ENCODE assay signal across 8 cellular contexts in the genomic region with DNA sequence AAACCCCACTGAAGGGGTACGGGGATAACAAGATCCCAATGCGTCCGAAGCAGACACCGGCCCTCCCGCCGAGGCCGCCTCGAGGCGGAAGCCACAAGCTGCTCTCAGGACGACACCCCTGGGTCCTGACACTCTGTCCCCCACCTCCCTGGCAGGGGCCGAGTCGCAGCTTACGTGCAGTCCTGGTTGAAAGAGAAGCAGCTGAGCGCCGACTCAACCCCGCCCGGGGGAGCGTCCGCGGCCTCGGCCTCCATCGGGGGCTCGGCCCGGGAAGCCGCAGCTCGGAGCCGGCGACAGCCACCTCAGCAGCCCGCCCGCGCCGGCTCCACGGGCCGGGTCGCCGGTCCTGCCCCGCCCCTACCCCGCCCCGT. TPM values are rescaled to one million over a fixed set of nuclear protein-coding genes. Genes with fewer than 3 reads are reported as not detected.
A peak's percentile ranks its signal among the peaks of the same experiment; 100 is the strongest.
DNase-seq lines count a peak whose midpoint lies in the region; ATAC-seq and TF ChIP-seq lines count a peak whose summit lies in the region.

Gene WIPI1 (minus strand): TSS at position 329 of the 371 bp plus-strand sequence. CDS start 75 bp downstream, at position 254.

- H3K36me3 ChIP-seq in fibroblast of lung (ENCODE audit: control insufficient read depth, insufficient read depth, low read length) = peaks cover 3% of the 10 kb centered on the region
- H3K36me3 ChIP-seq in neutrophil = peaks cover 4% of the 10 kb centered on the region

- no peak for DNase-seq in AG04450 (ENCODE audit: low read depth, low spot score)
- DNase-seq in T-cell = peak in 3 of 34 experiments; percentile 18 to 30 (median 21)
- DNase-seq in fibroblast of lung (ENCODE audit: low read depth in 2 of 2) = no peak
- DNase-seq in NCI-H2029 (lab: John Stamatoyannopoulos, UW) = no peak
- DNase-seq in NCI-H2081 treated with DMSO at 0.1 percent for 48 hours (lab: John Stamatoyannopoulos, UW) = no peak

- H3K4me1 Mint-ChIP-seq in T-cell = peaks cover 50 to 60% (median 57%) of the 10 kb centered on the region in 3 donors

- no peaks in the 10 kb centered on the region for H4K20me1 ChIP-seq in fibroblast of lung (ENCODE audit: control insufficient read depth, extremely low read depth, insufficient read depth, low read length)

- peak within 1 kb of the TSS; percentile 77 to 84 (median 80) for H3K4me3 Mint-ChIP-seq in T-cell

- H3K27ac Mint-ChIP-seq in T-cell = peak within 1 kb of the TSS; percentile 78 to 87

- H3K4me3 ChIP-seq in AG04450 (ENCODE audit: low read depth, low read length) (peak within 1 kb of the TSS; percentile 88), fibroblast of lung (replicated peaks in 1 of 4; ENCODE audit: control extremely low read depth in 1 of 4, insufficient read depth in 1 of 4, low read depth in 3 of 4, low read length in 4 of 4) (peak within 1 kb of the TSS; percentile 59 to 88 (median 83)), neutrophil (ENCODE audit: low read depth in 1 of 2, low read length in 1 of 2) (peak within 1 kb of the TSS; percentile 83)

- peaks cover 12% of the 10 kb centered on the region for H3K27me3 ChIP-seq in AG04450 (ENCODE audit: control insufficient read depth, insufficient read depth, low read length)
- H3K27me3 ChIP-seq in fibroblast of lung (ENCODE audit: control insufficient read depth, insufficient read depth, low read length) = no peaks in the 10 kb centered on the region
- no peaks in the 10 kb centered on the region for H3K27me3 ChIP-seq in neutrophil

- H3K79me2 ChIP-seq in fibroblast of lung (ENCODE audit: control insufficient read depth, insufficient read depth, low read length) = peaks cover 22% of the 10 kb centered on the region

- POLR2A ChIA-PET in AG04450 (lab: Yijun Ruan, JAX) (interaction anchor here (0.7 to 2.0 kb wide), 8 partner anchors 10 to 421 kb away, joined by 3 to 6 read pairs (median 4); partner anchors contain the start of genes AMZ2 and PRKAR1A), T-cell (lab: Charles Lee) (interaction anchor here (0.5 to 1.4 kb wide), 7 partner anchors 20 to 366 kb away, joined by 3 to 12 read pairs (median 5); partner anchors contain the start of gene AMZ2 (in 1 of the 2))

- H3K9me3 Mint-ChIP-seq in T-cell = no peaks in the 10 kb centered on the region

- peaks cover 15% of the 10 kb centered on the region for H3K4me1 ChIP-seq in fibroblast of lung (ENCODE audit: control insufficient read depth, extremely low read depth, insufficient read depth, low read length)
- H3K4me1 ChIP-seq in neutrophil (ENCODE audit: control insufficient read depth in 1 of 2, insufficient read depth in 1 of 2, low read depth in 1 of 2, low read length in 1 of 2) = peaks cover 72 to 78% of the 10 kb centered on the region in 2 experiments

- H3K27me3 Mint-ChIP-seq in T-cell = no peaks in the 10 kb centered on the region

- peak within 1 kb of the TSS; percentile 98 for H3K4me2 ChIP-seq in fibroblast of lung (ENCODE audit: extremely low read depth, insufficient read depth, low read length)

- H3K9ac ChIP-seq in fibroblast of lung (ENCODE audit: insufficient read depth, low read length) = peak within 1 kb of the TSS; percentile 99

- H2AFZ ChIP-seq in fibroblast of lung (ENCODE audit: low read length) = peak within 1 kb of the TSS; percentile 4

- peak within 1 kb of the TSS; percentile 98 for H3K27ac ChIP-seq in AG04450 (ENCODE audit: low read depth, low read length)
- peak within 1 kb of the TSS; percentile 96 for H3K27ac ChIP-seq in fibroblast of lung (ENCODE audit: insufficient read depth, low read length)
- H3K27ac ChIP-seq in neutrophil = peak within 1 kb of the TSS; percentile 92

- peak; percentile 24 for ATAC-seq in GM18868 (IDR thresholded peaks at IDR 0.05; ENCODE audit: unreplicated experiment)
- ATAC-seq in HG03060 (IDR thresholded peaks at IDR 0.05; ENCODE audit: low read depth, unreplicated experiment) = peak; percentile 1
- ATAC-seq in T-cell (replicated peaks in 1 of 4) = no peak

- no peaks in the 10 kb centered on the region for H3K36me3 Mint-ChIP-seq in T-cell

- H3K9me3 ChIP-seq in AG04450 (ENCODE audit: control insufficient read depth, insufficient read depth, low read length) (no peaks in the 10 kb centered on the region), fibroblast of lung (ENCODE audit: control insufficient read depth, insufficient read depth, low read depth, low read length) (no peaks in the 10 kb centered on the region), neutrophil (no peaks in the 10 kb centered on the region)

- no peak for TF ChIP-seq CTCF in AG04450 (IDR thresholded peaks at IDR 0.05; ENCODE audit: low read depth, low read length)
- TF ChIP-seq CTCF in fibroblast of lung (conservative IDR thresholded peaks at IDR 0.05 in 1 of 2, IDR thresholded peaks at IDR 0.05 in 1 of 2; ENCODE audit: low read depth in 1 of 2, low read length in 2 of 2) = no peak
- no peak for TF ChIP-seq CTCF in neutrophil (IDR thresholded peaks at IDR 0.05)

- CTCF ChIA-PET in AG04450 (lab: Charles Lee) = interaction anchor here (4.0 to 5.1 kb wide), 3 partner anchors 9 to 194 kb away, joined by 16 to 28 read pairs (median 22); no protein-coding TSS in a partner anchor
- CTCF ChIA-PET in T-cell (lab: Charles Lee) = interaction anchor here (0.6 to 3.1 kb wide), 10 partner anchors 11 to 276 kb away, joined by 3 to 22 read pairs (median 6); partner anchors contain the start of gene AMZ2 (in 1 of the 2)

RNA-seq across cellular contexts. Expression of gene WIPI1, which starts in this region (rescaled TPM):
- 121 and 125 TPM in 2 replicates for polyA plus RNA-seq in AG04450 (2011; rRNA removed)
- polyA minus RNA-seq in AG04450 (2011; rRNA and poly(A)+ RNA removed) = 104 and 107 TPM in 2 replicates
- 10 to 100 TPM in 2 of 5 donors, 1 to 10 TPM in 3; 5.4 to 11.8 (median 9.7) TPM for total RNA-seq in T-cell
- 159 and 251 TPM in 2 replicates for total RNA-seq in fibroblast of lung
- 158 and 167 TPM in 2 replicates for polyA plus RNA-seq in fibroblast of lung
- 99.0 and 100 TPM in 2 replicates for polyA plus RNA-seq in fibroblast of lung (2012)
- 90.3 and 100 TPM in 2 replicates for polyA minus RNA-seq in fibroblast of lung (ENCODE audit: low replicate concordance)

Comparison
In these comparisons a context has a peak if more than half of its experiments do, and no peak if none do; other contexts are left out.
1. RNA of gene WIPI1 (total RNA-seq): 159 to 251 TPM in fibroblast of lung; 5.4 to 11.8 TPM in T-cell; every median in the first group is over 10 times any median in the second.
2. ATAC-seq: peak in GM18868 (single experiment) and HG03060 (single experiment); none in T-cell (0 of 4).
3. Peak in every context shown above with its lines, with median percentiles within 50 percentile points of each other: H3K27ac ChIP-seq and H3K4me3 ChIP-seq.